ENCODE assay signal across 27 cellular contexts in genomic region chr5:61262080-61262479, GRCh38.
DNase-seq lines count a peak whose midpoint lies in the region; ATAC-seq, FAIRE-seq and TF ChIP-seq lines count a peak whose summit lies in the region.
"Had no signal": no experiment of that assay in that cellular context is flagged by ENCODE, and none has a peak within 500 bp of the region (broad histone marks: within the 10 kb centered on the region; RNA-seq: fewer than 3 reads in every experiment).

No MANE protein-coding gene starts in this region.

- TF ChIP-seq CTCF in GM12878 (IDR thresholded peaks at IDR 0.05 in 2 of 3, conservative IDR thresholded peaks at IDR 0.05 in 1 of 3; ENCODE audit: control insufficient read depth in 2 of 3, extremely low read depth in 1 of 3, insufficient read depth in 1 of 3, low read depth in 3 of 3, low read length in 3 of 3), result no peak
- no peak for TF ChIP-seq CTCF in lower lobe of right lung (IDR thresholded peaks at IDR 0.05)
- TF ChIP-seq CTCF in upper lobe of right lung (IDR thresholded peaks at IDR 0.05), result no peak

- no peak for FAIRE-seq in GM12878 (lab: Jason Lieb, UNC)
- FAIRE-seq: HTR-8/SVneo had no signal

- TF ChIP-seq EP300 in GM12878 (IDR thresholded peaks at IDR 0.05; ENCODE audit: borderline replicate concordance in 1 of 2, control insufficient read depth in 1 of 2, low read depth in 2 of 2, low read length in 2 of 2), result no peak

- H3K4me2 ChIP-seq in GM12878 (ENCODE audit: control insufficient read depth, insufficient read depth), result no peak overlapping the region

- POLR2A ChIA-PET in GM12878 (lab: Charles Lee), result interaction anchor here (1.2 kb wide), 1 partner anchor 18 kb away, joined by 3 read pairs; no protein-coding TSS in a partner anchor

- peak; percentile 64 for DNase-seq in NCI-H82 (lab: John Stamatoyannopoulos, UW)
- no peak for DNase-seq in NCI-H82 treated with DMSO at 0.1 percent for 48 hours (lab: John Stamatoyannopoulos, UW; ENCODE audit: unreplicated experiment)
- no peak for DNase-seq in GM12878 (ENCODE audit: low read depth, low spot score)
- no peak for DNase-seq in lower lobe of right lung
- no peak for DNase-seq in upper lobe of right lung
- no peak for DNase-seq in NCI-H226
- DNase-seq: 8988T; activated CD4-positive, CD25-positive, alpha-beta regulatory T cell treated with anti-CD3 and anti-CD28 coated beads, Interleukin-2, amount 50 U/mL, for 72 hours; activated CD8-positive, alpha-beta T cell treated with anti-CD3 and anti-CD28 coated beads for 36 hours; CD4-positive, CD25-positive, alpha-beta regulatory T cell; effector CD8-positive, alpha-beta T cell; erythroblast; H9; head of caudate nucleus; Karpas-422; NCI-H1092; NCI-H187; nucleus accumbens; psoas muscle; stimulated activated naive CD4-positive, alpha-beta T cell treated with Interleukin-2 at 50 U/mL for 16 hours; testis had no signal

- SMC1A ChIA-PET in GM12878 (lab: Charles Lee; ENCODE audit: uncharacterized antibody, unreplicated experiment), result interaction anchor here (1.7 to 2.0 kb wide), 2 partner anchors 9 to 18 kb away, joined by 6 read pairs; no protein-coding TSS in a partner anchor

- RAD21 ChIA-PET in GM12878 (lab: Charles Lee; ENCODE audit: unreplicated experiment), result interaction anchor here (1.0 to 1.9 kb wide), 3 partner anchors 10 to 69 kb away, joined by 3 to 7 read pairs (median 3); no protein-coding TSS in a partner anchor

- no peak overlapping the region for H3K9ac ChIP-seq in GM12878 (ENCODE audit: control insufficient read depth, insufficient read depth, low read length)

- TF ChIP-seq RAD21 in GM12878 (IDR thresholded peaks at IDR 0.05; ENCODE audit: insufficient read depth, low read depth, low read length), result no peak

- intact Hi-C loops in GM12878 (cut with micrococcal nuclease; ENCODE audit: unreplicated experiment), result no loop called here
- intact Hi-C loops in lower lobe of right lung (cut with DNase I), result no loop called here
- intact Hi-C loops in upper lobe of right lung (cut with DNase I), result no loop called here

- BruUV-seq in GM12878 (replicated peaks; lab: Mats Ljungman, UMichigan), result no TSS peak

- no peaks in the 10 kb centered on the region for H4K20me1 ChIP-seq in GM12878 (ENCODE audit: control insufficient read depth, insufficient read depth)

- CTCF ChIA-PET in GM12878 (lab: Yijun Ruan, JAX), result interaction anchor here (0.7 to 2.3 kb wide), 3 partner anchors 9 to 85 kb away, joined by 3 to 7 read pairs (median 3); no protein-coding TSS in a partner anchor

- no peak overlapping the region for H2AFZ ChIP-seq in GM12878 (ENCODE audit: control insufficient read depth, low read depth, low read length)

- in situ Hi-C loops in GM12878 (cut with MboI), result no loop called here

- no peaks in the 10 kb centered on the region for H3K79me2 ChIP-seq in GM12878 (ENCODE audit: control insufficient read depth, insufficient read depth, low read length)

- H3K27ac ChIP-seq in GM12878 (ENCODE audit: control insufficient read depth, insufficient read depth) (no peak overlapping the region), lower lobe of right lung (no peak overlapping the region), upper lobe of right lung (no peak overlapping the region)
- H3K27ac ChIP-seq: breast epithelium, psoas muscle, RWPE1, SK-N-MC, testis had no signal

- H3K4me3 ChIP-seq in GM12878, result no peak overlapping the region
- no peak overlapping the region for H3K4me3 ChIP-seq in lower lobe of right lung
- no peak overlapping the region for H3K4me3 ChIP-seq in upper lobe of right lung
- H3K4me3 ChIP-seq: breast epithelium, psoas muscle, SK-N-MC, testis had no signal

- no peaks in the 10 kb centered on the region for H3K9me3 ChIP-seq in GM12878 (replicated peaks; ENCODE audit: control insufficient read depth, insufficient read depth, low read length)
- H3K9me3 ChIP-seq in lower lobe of right lung, result no peaks in the 10 kb centered on the region
- no peaks in the 10 kb centered on the region for H3K9me3 ChIP-seq in upper lobe of right lung
- H3K9me3 ChIP-seq: breast epithelium, psoas muscle, testis had no signal

- no peaks in the 10 kb centered on the region for H3K27me3 ChIP-seq in GM12878 (replicated peaks in 1 of 2; ENCODE audit: control insufficient read depth in 2 of 2, insufficient read depth in 2 of 2, low read length in 1 of 2)
- no peaks in the 10 kb centered on the region for H3K27me3 ChIP-seq in lower lobe of right lung (ENCODE audit: low read depth)
- no peaks in the 10 kb centered on the region for H3K27me3 ChIP-seq in upper lobe of right lung
- H3K27me3 ChIP-seq: breast epithelium, testis had no signal

- H3K36me3 ChIP-seq in GM12878 (ENCODE audit: control insufficient read depth in 2 of 2, insufficient read depth in 2 of 2, low read length in 1 of 2), result no peaks in the 10 kb centered on the region
- no peaks in the 10 kb centered on the region for H3K36me3 ChIP-seq in lower lobe of right lung
- no peaks in the 10 kb centered on the region for H3K36me3 ChIP-seq in upper lobe of right lung
- H3K36me3 ChIP-seq: breast epithelium had no signal

- TF ChIP-seq POLR2A in GM12878 (IDR thresholded peaks at IDR 0.05; ENCODE audit: low read depth, low read length), result no peak

- 62% methylated on average over 5 of the region's 5 CpGs for WGBS in GM12878 (ENCODE audit: insufficient coverage, insufficient replicate concordance, low lambda C conversion rate, missing lambda C conversion rate)

- peak; percentile 59 for ATAC-seq in GM12878
- peak; percentile 10 to 58 for ATAC-seq in lower lobe of right lung
- peak; percentile 43 for ATAC-seq in upper lobe of right lung
- ATAC-seq in HG03135 (IDR thresholded peaks at IDR 0.05; ENCODE audit: unreplicated experiment), result no peak
- no peak for ATAC-seq in HG02852 (IDR thresholded peaks at IDR 0.05; ENCODE audit: unreplicated experiment)
- ATAC-seq: activated CD8-positive, alpha-beta T cell treated with anti-CD3 and anti-CD28 coated beads for 36 hours had no signal

- H3K4me1 ChIP-seq in GM12878 (ENCODE audit: control insufficient read depth, insufficient read depth, low read length) (no peaks in the 10 kb centered on the region), lower lobe of right lung (peaks cover 29% of the 10 kb centered on the region), upper lobe of right lung (peaks cover 3% of the 10 kb centered on the region)
- H3K4me1 ChIP-seq: breast epithelium, psoas muscle had no signal

TF ChIP-seq in GM12878, 131 proteins besides CTCF, POLR2A, EP300 and RAD21:
- TF ChIP-seq CBX5 (IDR thresholded peaks at IDR 0.05; ENCODE audit: low read depth), result no peak
- no peak for TF ChIP-seq ZNF274 (IDR thresholded peaks at IDR 0.05; ENCODE audit: insufficient read depth, insufficient read length)
- TF ChIP-seq ZNF384 (IDR thresholded peaks at IDR 0.05; ENCODE audit: borderline replicate concordance, low read depth, low read length), result no peak
- TF ChIP-seq, protein P1, sequence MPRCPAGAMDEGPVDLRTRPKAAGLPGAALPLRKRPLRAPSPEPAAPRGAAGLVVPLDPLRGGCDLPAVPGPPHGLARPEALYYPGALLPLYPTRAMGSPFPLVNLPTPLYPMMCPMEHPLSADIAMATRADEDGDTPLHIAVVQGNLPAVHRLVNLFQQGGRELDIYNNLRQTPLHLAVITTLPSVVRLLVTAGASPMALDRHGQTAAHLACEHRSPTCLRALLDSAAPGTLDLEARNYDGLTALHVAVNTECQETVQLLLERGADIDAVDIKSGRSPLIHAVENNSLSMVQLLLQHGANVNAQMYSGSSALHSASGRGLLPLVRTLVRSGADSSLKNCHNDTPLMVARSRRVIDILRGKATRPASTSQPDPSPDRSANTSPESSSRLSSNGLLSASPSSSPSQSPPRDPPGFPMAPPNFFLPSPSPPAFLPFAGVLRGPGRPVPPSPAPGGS (IDR thresholded peaks at IDR 0.05; ENCODE audit: borderline replicate concordance, insufficient read depth, low read depth, low read length, poor library complexity, severe bottlenecking), result no peak
- TF ChIP-seq POLR2AphosphoS2 (IDR thresholded peaks at IDR 0.05; ENCODE audit: low read depth, low read length), result no peak
- TF ChIP-seq SUZ12 (IDR thresholded peaks at IDR 0.05; ENCODE audit: unreplicated experiment), result no peak
- no peak for TF ChIP-seq MEF2A (IDR thresholded peaks at IDR 0.05; ENCODE audit: insufficient read depth, low read depth, low read length)
- TF ChIP-seq CBX3 (IDR thresholded peaks at IDR 0.05; ENCODE audit: borderline replicate concordance, low read depth), result no peak
- TF ChIP-seq, protein P2, sequence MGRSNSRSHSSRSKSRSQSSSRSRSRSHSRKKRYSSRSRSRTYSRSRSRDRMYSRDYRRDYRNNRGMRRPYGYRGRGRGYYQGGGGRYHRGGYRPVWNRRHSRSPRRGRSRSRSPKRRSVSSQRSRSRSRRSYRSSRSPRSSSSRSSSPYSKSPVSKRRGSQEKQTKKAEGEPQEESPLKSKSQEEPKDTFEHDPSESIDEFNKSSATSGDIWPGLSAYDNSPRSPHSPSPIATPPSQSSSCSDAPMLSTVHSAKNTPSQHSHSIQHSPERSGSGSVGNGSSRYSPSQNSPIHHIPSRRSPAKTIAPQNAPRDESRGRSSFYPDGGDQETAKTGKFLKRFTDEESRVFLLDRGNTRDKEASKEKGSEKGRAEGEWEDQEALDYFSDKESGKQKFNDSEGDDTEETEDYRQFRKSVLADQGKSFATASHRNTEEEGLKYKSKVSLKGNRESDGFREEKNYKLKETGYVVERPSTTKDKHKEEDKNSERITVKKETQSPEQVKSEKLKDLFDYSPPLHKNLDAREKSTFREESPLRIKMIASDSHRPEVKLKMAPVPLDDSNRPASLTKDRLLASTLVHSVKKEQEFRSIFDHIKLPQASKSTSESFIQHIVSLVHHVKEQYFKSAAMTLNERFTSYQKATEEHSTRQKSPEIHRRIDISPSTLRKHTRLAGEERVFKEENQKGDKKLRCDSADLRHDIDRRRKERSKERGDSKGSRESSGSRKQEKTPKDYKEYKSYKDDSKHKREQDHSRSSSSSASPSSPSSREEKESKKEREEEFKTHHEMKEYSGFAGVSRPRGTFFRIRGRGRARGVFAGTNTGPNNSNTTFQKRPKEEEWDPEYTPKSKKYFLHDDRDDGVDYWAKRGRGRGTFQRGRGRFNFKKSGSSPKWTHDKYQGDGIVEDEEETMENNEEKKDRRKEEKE (IDR thresholded peaks at IDR 0.05), result no peak
- TF ChIP-seq, protein P3, sequence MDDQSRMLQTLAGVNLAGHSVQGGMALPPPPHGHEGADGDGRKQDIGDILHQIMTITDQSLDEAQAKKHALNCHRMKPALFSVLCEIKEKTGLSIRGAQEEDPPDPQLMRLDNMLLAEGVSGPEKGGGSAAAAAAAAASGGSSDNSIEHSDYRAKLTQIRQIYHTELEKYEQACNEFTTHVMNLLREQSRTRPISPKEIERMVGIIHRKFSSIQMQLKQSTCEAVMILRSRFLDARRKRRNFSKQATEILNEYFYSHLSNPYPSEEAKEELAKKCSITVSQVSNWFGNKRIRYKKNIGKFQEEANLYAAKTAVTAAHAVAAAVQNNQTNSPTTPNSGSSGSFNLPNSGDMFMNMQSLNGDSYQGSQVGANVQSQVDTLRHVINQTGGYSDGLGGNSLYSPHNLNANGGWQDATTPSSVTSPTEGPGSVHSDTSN (IDR thresholded peaks at IDR 0.05; ENCODE audit: insufficient replicate concordance, low read depth, low read length), result no peak
- no peak for TF ChIP-seq KDM1A (IDR thresholded peaks at IDR 0.05; ENCODE audit: borderline replicate concordance)
- no peak for TF ChIP-seq KAT2A (conservative IDR thresholded peaks at IDR 0.05; ENCODE audit: control insufficient read depth, low read depth, low read length)

Comparison
In these comparisons a context has a peak if more than half of its experiments do, and no peak if none do; other contexts are left out.
1. ATAC-seq: peak in GM12878 (single experiment), lower lobe of right lung (2 of 2) and upper lobe of right lung (single experiment); none in HG03135 (single experiment) and HG02852 (single experiment).